1 cellular context compared by ENCODE assay signal in genomic region chr20:25514747-25515340, GRCh38.
TF ChIP-seq lines count a peak whose summit lies in the region.

No MANE protein-coding gene starts in this region.

TF ChIP-seq in HEK293, 187 proteins besides CTCF, POLR2A, EP300 and RAD21 (continued from another document):
- no peak for TF ChIP-seq PRDM4 (tag by site-specific recombination; IDR thresholded peaks at IDR 0.05)
